ENCODE assay signal across 8 cellular contexts in genomic region chr2:133856678-133857077, GRCh38.
"Had no signal": no experiment of that assay in that cellular context is flagged by ENCODE, and none has a peak within 500 bp of the region (broad histone marks: within the 10 kb centered on the region; RNA-seq: fewer than 3 reads in every experiment).

No MANE protein-coding gene starts in this region.

- H3K4me3 ChIP-seq: K562 had no signal

- H3K4me3 Mint-ChIP-seq: IgD-negative memory B cell had no signal

- H3K9ac ChIP-seq: KMS-11 had no signal

- H3K27ac ChIP-seq: HL-60, KMS-11 had no signal

- H3K27ac Mint-ChIP-seq: IgD-negative memory B cell had no signal

- H3K4me2 ChIP-seq: KMS-11 had no signal

- DNase-seq: IMR-90, KBM-7, KG1 had no signal

- ATAC-seq: HepG2, K562 had no signal
